Comparison of ENCODE assay signal across 8 cellular contexts in the genomic region with DNA sequence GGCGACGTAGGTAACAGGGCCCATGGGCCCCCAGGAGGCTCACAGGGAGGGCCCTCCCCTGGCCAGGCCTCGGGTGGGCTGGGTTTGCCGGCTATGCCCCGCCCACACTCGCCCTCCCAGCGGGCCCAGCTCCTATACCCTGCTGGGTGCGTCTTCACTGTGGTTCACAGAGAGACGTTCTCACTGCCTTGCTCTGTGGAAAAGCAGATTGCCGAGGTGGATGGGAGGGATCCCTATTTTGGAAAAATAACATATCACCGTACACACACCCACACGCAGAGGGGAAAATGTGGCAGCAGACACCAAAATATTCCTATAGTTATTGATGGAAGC. TPM values are rescaled to one million over a fixed set of nuclear protein-coding genes. Genes with fewer than 3 reads are reported as not detected.
A peak's percentile ranks its signal among the peaks of the same experiment; 100 is the strongest.
DNase-seq lines count a peak whose midpoint lies in the region; ATAC-seq and TF ChIP-seq lines count a peak whose summit lies in the region.

No MANE protein-coding gene starts in this region.

- no peak for TF ChIP-seq CTCF in GM12864 (IDR thresholded peaks at IDR 0.05; ENCODE audit: low read depth, low read length, missing control alignments)
- no peak for TF ChIP-seq CTCF in epithelial cell of esophagus (IDR thresholded peaks at IDR 0.05; ENCODE audit: insufficient read depth, low read depth, low read length, missing control alignments)
- TF ChIP-seq CTCF in parathyroid adenoma (IDR thresholded peaks at IDR 0.05), result no peak
- TF ChIP-seq CTCF in thyroid gland (IDR thresholded peaks at IDR 0.05), result no peak

- ATAC-seq in HG02759 (IDR thresholded peaks at IDR 0.05; ENCODE audit: unreplicated experiment), result peak; percentile 43
- ATAC-seq in HG02970 (IDR thresholded peaks at IDR 0.05; ENCODE audit: low FRiP score, unreplicated experiment), result no peak

- peak overlapping the region; percentile 75; the same call in 1 of the 2 replicates for H3K4me3 ChIP-seq in GM12864 (ENCODE audit: low read depth, low read length)
- H3K4me3 ChIP-seq in epithelial cell of esophagus (ENCODE audit: low read length), result no peak overlapping the region
- H3K4me3 ChIP-seq in parathyroid adenoma (ENCODE audit: low read depth, low read length), result no peak overlapping the region
- no peak overlapping the region for H3K4me3 ChIP-seq in thyroid gland (replicated peaks in 1 of 3)

- H3K4me1 ChIP-seq in parathyroid adenoma (no peaks in the 10 kb centered on the region), thyroid gland (peaks cover 0 to 8% of the 10 kb centered on the region in 2 donors)

- H3K79me2 ChIP-seq in parathyroid adenoma, result no peaks in the 10 kb centered on the region

- no peak overlapping the region for H3K9ac ChIP-seq in parathyroid adenoma

- WGBS in thyroid gland, 2 donors, result 53 to 56% methylated on average over 8 to 10 of the region's 12 CpGs

- H3K36me3 ChIP-seq in parathyroid adenoma (ENCODE audit: control insufficient read depth, insufficient read depth, low read length) (no peaks in the 10 kb centered on the region), thyroid gland (no peaks in the 10 kb centered on the region)

- H3K9me3 ChIP-seq in parathyroid adenoma (ENCODE audit: control insufficient read depth, low read length) (no peaks in the 10 kb centered on the region), thyroid gland (no peaks in the 10 kb centered on the region)

- no peak overlapping the region for H3K27ac ChIP-seq in parathyroid adenoma
- H3K27ac ChIP-seq in thyroid gland, result peak overlapping the region in 2 of 3 donors; percentile 15 to 77

- TF ChIP-seq POLR2A in thyroid gland (IDR thresholded peaks at IDR 0.05), result no peak

- peak overlapping the region; percentile 99 for H2AFZ ChIP-seq in parathyroid adenoma

- H3K27me3 ChIP-seq in parathyroid adenoma (ENCODE audit: control insufficient read depth, insufficient read depth, low read length) (no peaks in the 10 kb centered on the region), thyroid gland (no peaks in the 10 kb centered on the region)

- H3K4me2 ChIP-seq in parathyroid adenoma (ENCODE audit: low read length), result no peak overlapping the region

- DNase-seq in GM12864 (ENCODE audit: low read depth) (no peak), NCI-H748 (lab: John Stamatoyannopoulos, UW; ENCODE audit: unreplicated experiment) (peak; percentile 75), epithelial cell of esophagus (ENCODE audit: low read depth) (peak; percentile 36), thyroid gland (peak in 1 of 2 donors; percentile 17)
- DNase-seq in activated CD8-positive, alpha-beta memory T cell treated with anti-CD3 and anti-CD28 coated beads, Interleukin-2, amount 50 U/mL, for 48 hours, result peak; percentile 84

- intact Hi-C loops in thyroid gland (cut with DNase I), result loop anchor here (5.0 to 10.0 kb wide), 3 partner anchors 51 to 1949 kb away; no protein-coding TSS in a partner anchor

RNA-seq across cellular contexts. Expression of a gene that starts 49.6 kb away (rescaled TPM):
- total RNA-seq in thyroid gland, result 10 to 100 TPM in 2 of 4 donors, 1 to 10 TPM in 2; 7.0 to 14.0 (median 9.7) TPM
